Comparison of ENCODE assay signal across 8 cellular contexts in the genomic region with DNA sequence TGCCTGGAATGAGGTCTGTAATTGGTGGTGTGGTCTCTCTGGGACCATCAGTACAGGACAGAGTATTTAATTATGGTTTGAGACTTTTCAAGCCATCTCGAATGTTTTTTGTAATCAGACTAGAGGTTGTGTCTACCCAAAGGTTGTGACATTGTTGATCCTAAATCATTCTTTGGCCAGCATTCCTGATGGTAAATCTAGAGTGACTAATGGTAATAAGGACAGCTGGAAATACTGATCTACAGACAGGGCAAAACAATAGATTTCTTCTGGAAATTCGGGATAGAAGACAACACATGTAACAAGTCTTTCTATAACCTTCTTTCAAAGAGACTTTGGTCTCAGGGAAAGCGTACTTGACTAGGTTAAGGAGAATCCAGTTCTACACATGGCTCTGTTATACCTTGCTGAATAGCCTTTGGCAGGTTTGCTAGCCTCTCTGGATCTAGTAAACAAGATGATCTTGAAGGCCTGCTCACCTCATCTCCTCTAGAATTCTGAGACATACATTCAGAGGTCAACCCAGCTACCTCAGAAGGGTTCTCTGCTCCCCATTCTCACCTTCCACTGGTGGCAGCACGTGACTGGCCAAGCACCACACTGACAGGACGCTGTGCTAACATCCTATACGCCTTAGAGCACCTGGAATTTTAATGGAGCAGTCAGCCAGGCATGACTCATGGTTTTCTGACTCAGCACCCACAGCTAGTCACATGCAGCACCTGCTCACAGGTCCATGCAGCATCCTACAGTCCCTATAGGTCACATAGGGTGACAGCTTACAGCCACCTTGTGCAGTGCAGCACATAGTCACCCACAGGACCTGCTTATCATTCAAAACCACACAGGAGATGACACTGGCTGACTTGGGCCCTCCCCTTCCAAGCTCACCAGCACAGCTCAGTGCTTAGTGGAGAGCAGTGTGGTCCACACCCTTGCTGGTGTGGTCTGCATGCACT. TPM values are rescaled to one million over a fixed set of nuclear protein-coding genes. Genes with fewer than 3 reads are reported as not detected.
DNase-seq lines count a peak whose midpoint lies in the region; ATAC-seq lines count a peak whose summit lies in the region.

No MANE protein-coding gene starts in this region.

- intact Hi-C loops in activated naive CD4-positive, alpha-beta T cell treated with anti-CD3 and anti-CD28 coated beads for 36 hours (cut with micrococcal nuclease): no loop called here

- H3K9me3 Mint-ChIP-seq in activated naive CD4-positive, alpha-beta T cell treated with anti-CD3 and anti-CD28 coated beads for 36 hours: peaks cover 13% of the 10 kb centered on the region
- peaks cover 15% of the 10 kb centered on the region for H3K9me3 Mint-ChIP-seq in activated CD4-positive, alpha-beta T cell treated with anti-CD3 and anti-CD28 coated beads, Interleukin-2, amount 10 ng/mL, durations not matched to agents 7 days and 5 days

- CTCF ChIA-PET in activated naive CD4-positive, alpha-beta T cell treated with anti-CD3 and anti-CD28 coated beads for 36 hours (lab: Charles Lee): no interaction called here
- CTCF ChIA-PET in activated CD4-positive, alpha-beta T cell treated with anti-CD3 and anti-CD28 coated beads, Interleukin-2, amount 10 ng/mL, durations not matched to agents 7 days and 5 days (lab: Charles Lee): no interaction called here

- no peak overlapping the region for H3K27ac Mint-ChIP-seq in activated naive CD4-positive, alpha-beta T cell treated with anti-CD3 and anti-CD28 coated beads for 36 hours
- no peak overlapping the region for H3K27ac Mint-ChIP-seq in activated CD4-positive, alpha-beta T cell treated with anti-CD3 and anti-CD28 coated beads, Interleukin-2, amount 10 ng/mL, durations not matched to agents 7 days and 5 days

- POLR2A ChIA-PET in activated CD4-positive, alpha-beta T cell treated with anti-CD3 and anti-CD28 coated beads, Interleukin-2, amount 10 ng/mL, durations not matched to agents 7 days and 5 days (lab: Charles Lee): interaction anchor here (0.5 kb wide), 1 partner anchor 966 kb away, joined by 4 read pairs; no protein-coding TSS in a partner anchor

- H3K4me3 Mint-ChIP-seq in activated naive CD4-positive, alpha-beta T cell treated with anti-CD3 and anti-CD28 coated beads for 36 hours: no peak overlapping the region
- H3K4me3 Mint-ChIP-seq in activated CD4-positive, alpha-beta T cell treated with anti-CD3 and anti-CD28 coated beads, Interleukin-2, amount 10 ng/mL, durations not matched to agents 7 days and 5 days: no peak overlapping the region

- peak; percentile 27 for DNase-seq in activated naive CD4-positive, alpha-beta T cell treated with anti-CD3 and anti-CD28 coated beads for 36 hours
- no peak for DNase-seq in activated naive CD4-positive, alpha-beta T cell (lab: John Stamatoyannopoulos, UW)
- peak; percentile 26 for DNase-seq in activated CD4-positive, alpha-beta T cell treated with anti-CD3 and anti-CD28 coated beads, Interleukin-2, amount 10 ng/mL, durations not matched to agents 7 days and 5 days
- DNase-seq in islet precursor cell: peak; percentile 94
- peak; percentile 65 for DNase-seq in ureter (ENCODE audit: low spot score)
- no peak for DNase-seq in cortex of kidney (lab: John Stamatoyannopoulos, UW)
- no peak for DNase-seq in NCI-H446 treated with DMSO at 0.1 percent for 48 hours (lab: John Stamatoyannopoulos, UW)

- no peaks in the 10 kb centered on the region for H3K27me3 Mint-ChIP-seq in activated naive CD4-positive, alpha-beta T cell treated with anti-CD3 and anti-CD28 coated beads for 36 hours (ENCODE audit: low read depth)
- peaks cover 15% of the 10 kb centered on the region for H3K27me3 Mint-ChIP-seq in activated CD4-positive, alpha-beta T cell treated with anti-CD3 and anti-CD28 coated beads, Interleukin-2, amount 10 ng/mL, durations not matched to agents 7 days and 5 days

- H3K36me3 Mint-ChIP-seq in activated naive CD4-positive, alpha-beta T cell treated with anti-CD3 and anti-CD28 coated beads for 36 hours (ENCODE audit: low read depth): no peaks in the 10 kb centered on the region
- peaks cover 12% of the 10 kb centered on the region for H3K36me3 Mint-ChIP-seq in activated CD4-positive, alpha-beta T cell treated with anti-CD3 and anti-CD28 coated beads, Interleukin-2, amount 10 ng/mL, durations not matched to agents 7 days and 5 days (ENCODE audit: low read depth)

- ATAC-seq in HG03469 (IDR thresholded peaks at IDR 0.05; ENCODE audit: unreplicated experiment): no peak

- H3K4me1 Mint-ChIP-seq in activated naive CD4-positive, alpha-beta T cell treated with anti-CD3 and anti-CD28 coated beads for 36 hours (ENCODE audit: low read depth): peaks cover 5% of the 10 kb centered on the region
- H3K4me1 Mint-ChIP-seq in activated CD4-positive, alpha-beta T cell treated with anti-CD3 and anti-CD28 coated beads, Interleukin-2, amount 10 ng/mL, durations not matched to agents 7 days and 5 days: peaks cover 11% of the 10 kb centered on the region

RNA-seq across cellular contexts. Expression of gene PLB1, which starts 12.2 kb away (rescaled TPM):
- total RNA-seq in activated naive CD4-positive, alpha-beta T cell treated with anti-CD3 and anti-CD28 coated beads for 36 hours: 1 to 10 TPM; 1.3 to 1.6 TPM
- total RNA-seq in activated CD4-positive, alpha-beta T cell treated with anti-CD3 and anti-CD28 coated beads, Interleukin-2, amount 10 ng/mL, durations not matched to agents 7 days and 5 days: 1 to 10 TPM in 1 of 2 experiments, under 1 TPM in 1; 0.74 to 1.1 TPM
- total RNA-seq in ureter: 9.9 TPM

Comparison
In these comparisons a context has a peak if more than half of its experiments do, and no peak if none do; other contexts are left out.
1. DNase-seq: peak in activated naive CD4-positive, alpha-beta T cell treated with anti-CD3 and anti-CD28 coated beads for 36 hours (single experiment), activated CD4-positive, alpha-beta T cell treated with anti-CD3 and anti-CD28 coated beads, Interleukin-2, amount 10 ng/mL, durations not matched to agents 7 days and 5 days (single experiment), islet precursor cell (single experiment) and ureter (single experiment); none in activated naive CD4-positive, alpha-beta T cell (0 of 4), cortex of kidney (single experiment) and NCI-H446 treated with DMSO at 0.1 percent for 48 hours (single experiment).